2 cellular contexts compared by ENCODE assay signal in the genomic region with DNA sequence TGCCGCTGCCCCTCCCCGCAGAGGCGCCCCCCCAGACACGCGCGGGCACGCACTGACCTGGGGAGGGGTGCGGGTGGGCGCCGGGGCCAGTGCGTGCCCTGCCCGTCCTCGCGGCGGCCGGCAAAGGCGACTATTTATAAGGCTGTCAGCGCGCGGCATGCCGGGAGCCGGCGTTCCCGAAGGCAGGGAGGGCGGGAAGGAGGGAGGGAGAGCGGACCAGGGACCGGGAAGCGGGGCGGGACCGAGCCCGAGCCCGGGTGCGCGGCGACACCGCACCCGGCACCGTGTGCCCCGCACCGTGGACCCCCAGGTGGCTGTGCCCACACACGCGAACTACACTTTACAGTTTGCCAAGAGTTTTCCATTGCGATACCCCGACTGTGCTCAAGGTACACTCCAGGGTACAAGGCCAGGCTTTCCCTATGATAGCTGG.
TF ChIP-seq lines count a peak whose summit lies in the region.

A gene with protein sequence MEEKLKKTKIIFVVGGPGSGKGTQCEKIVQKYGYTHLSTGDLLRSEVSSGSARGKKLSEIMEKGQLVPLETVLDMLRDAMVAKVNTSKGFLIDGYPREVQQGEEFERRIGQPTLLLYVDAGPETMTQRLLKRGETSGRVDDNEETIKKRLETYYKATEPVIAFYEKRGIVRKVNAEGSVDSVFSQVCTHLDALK (minus strand): TSS at position 110 of the 433 bp plus-strand sequence. CDS start 3,058 bp downstream, outside the sequence.

TF ChIP-seq in HEK293, 187 proteins besides CTCF, POLR2A, EP300 and RAD21 (continued from another document and continues in another):
- TF ChIP-seq ZSCAN30 (tag by site-specific recombination; IDR thresholded peaks at IDR 0.05) (no peak), ZNF529 (tag by site-specific recombination; IDR thresholded peaks at IDR 0.05; ENCODE audit: insufficient replicate concordance) (no peak), ZNF670 (tag by site-specific recombination; IDR thresholded peaks at IDR 0.05; ENCODE audit: low read depth) (no peak), ZNF350 (tag by site-specific recombination; IDR thresholded peaks at IDR 0.05) (no peak), ZNF561 (tag by site-specific recombination; IDR thresholded peaks at IDR 0.05; ENCODE audit: borderline replicate concordance) (no peak), BCL11B (tag by site-specific recombination; IDR thresholded peaks at IDR 0.05; ENCODE audit: low read depth) (no peak), SP3 (tag by site-specific recombination; IDR thresholded peaks at IDR 0.05) (peak; percentile 64), ZNF596 (tag by site-specific recombination; IDR thresholded peaks at IDR 0.05) (no peak), PRDM1 (tag by site-specific recombination; IDR thresholded peaks at IDR 0.05) (no peak), EGR2 (tag by site-specific recombination; IDR thresholded peaks at IDR 0.05; ENCODE audit: low read depth) (no peak), ZFP3 (tag by site-specific recombination; IDR thresholded peaks at IDR 0.05; ENCODE audit: low read depth) (no peak), ZNF792 (tag by site-specific recombination; IDR thresholded peaks at IDR 0.05) (no peak), ZNF404 (tag by site-specific recombination; IDR thresholded peaks at IDR 0.05) (no peak), BCL11A (tag by site-specific recombination; IDR thresholded peaks at IDR 0.05; ENCODE audit: low read depth) (no peak), ZNF354C (tag by site-specific recombination; IDR thresholded peaks at IDR 0.05; ENCODE audit: borderline replicate concordance, low read depth) (no peak), SALL2 (tag by site-specific recombination; IDR thresholded peaks at IDR 0.05; ENCODE audit: borderline replicate concordance) (no peak), ZNF174 (tag by site-specific recombination; IDR thresholded peaks at IDR 0.05) (no peak), ZIC2 (tag by site-specific recombination; IDR thresholded peaks at IDR 0.05) (no peak), ZNF548 (tag by site-specific recombination; IDR thresholded peaks at IDR 0.05) (no peak), ZNF132 (tag by site-specific recombination; IDR thresholded peaks at IDR 0.05; ENCODE audit: borderline replicate concordance) (no peak), ZBTB1 (tag by site-specific recombination; IDR thresholded peaks at IDR 0.05) (0 out of 2 replicates have a peak, but pooled peaks have one; percentile 83), ZNF221 (tag by site-specific recombination; IDR thresholded peaks at IDR 0.05; ENCODE audit: borderline replicate concordance) (no peak), ZFHX2 (tag by site-specific recombination; conservative IDR thresholded peaks at IDR 0.05) (no peak)
- TF ChIP-seq, protein P1, sequence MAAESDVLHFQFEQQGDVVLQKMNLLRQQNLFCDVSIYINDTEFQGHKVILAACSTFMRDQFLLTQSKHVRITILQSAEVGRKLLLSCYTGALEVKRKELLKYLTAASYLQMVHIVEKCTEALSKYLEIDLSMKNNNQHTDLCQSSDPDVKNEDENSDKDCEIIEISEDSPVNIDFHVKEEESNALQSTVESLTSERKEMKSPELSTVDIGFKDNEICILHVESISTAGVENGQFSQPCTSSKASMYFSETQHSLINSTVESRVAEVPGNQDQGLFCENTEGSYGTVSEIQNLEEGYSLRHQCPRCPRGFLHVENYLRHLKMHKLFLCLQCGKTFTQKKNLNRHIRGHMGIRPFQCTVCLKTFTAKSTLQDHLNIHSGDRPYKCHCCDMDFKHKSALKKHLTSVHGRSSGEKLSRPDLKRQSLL (tag by site-specific recombination; IDR thresholded peaks at IDR 0.05) = no peak
- TF ChIP-seq, protein P2, sequence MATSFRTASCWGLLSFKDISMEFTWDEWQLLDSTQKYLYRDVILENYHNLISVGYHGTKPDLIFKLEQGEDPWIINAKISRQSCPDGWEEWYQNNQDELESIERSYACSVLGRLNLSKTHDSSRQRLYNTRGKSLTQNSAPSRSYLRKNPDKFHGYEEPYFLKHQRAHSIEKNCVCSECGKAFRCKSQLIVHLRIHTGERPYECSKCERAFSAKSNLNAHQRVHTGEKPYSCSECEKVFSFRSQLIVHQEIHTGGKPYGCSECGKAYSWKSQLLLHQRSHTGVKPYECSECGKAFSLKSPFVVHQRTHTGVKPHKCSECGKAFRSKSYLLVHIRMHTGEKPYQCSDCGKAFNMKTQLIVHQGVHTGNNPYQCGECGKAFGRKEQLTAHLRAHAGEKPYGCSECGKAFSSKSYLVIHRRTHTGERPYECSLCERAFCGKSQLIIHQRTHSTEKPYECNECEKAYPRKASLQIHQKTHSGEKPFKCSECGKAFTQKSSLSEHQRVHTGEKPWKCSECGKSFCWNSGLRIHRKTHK (tag by site-specific recombination; IDR thresholded peaks at IDR 0.05) = no peak
- TF ChIP-seq, protein P3, sequence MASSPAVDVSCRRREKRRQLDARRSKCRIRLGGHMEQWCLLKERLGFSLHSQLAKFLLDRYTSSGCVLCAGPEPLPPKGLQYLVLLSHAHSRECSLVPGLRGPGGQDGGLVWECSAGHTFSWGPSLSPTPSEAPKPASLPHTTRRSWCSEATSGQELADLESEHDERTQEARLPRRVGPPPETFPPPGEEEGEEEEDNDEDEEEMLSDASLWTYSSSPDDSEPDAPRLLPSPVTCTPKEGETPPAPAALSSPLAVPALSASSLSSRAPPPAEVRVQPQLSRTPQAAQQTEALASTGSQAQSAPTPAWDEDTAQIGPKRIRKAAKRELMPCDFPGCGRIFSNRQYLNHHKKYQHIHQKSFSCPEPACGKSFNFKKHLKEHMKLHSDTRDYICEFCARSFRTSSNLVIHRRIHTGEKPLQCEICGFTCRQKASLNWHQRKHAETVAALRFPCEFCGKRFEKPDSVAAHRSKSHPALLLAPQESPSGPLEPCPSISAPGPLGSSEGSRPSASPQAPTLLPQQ (tag by site-specific recombination; IDR thresholded peaks at IDR 0.05) = no peak
- TF ChIP-seq, protein P4, sequence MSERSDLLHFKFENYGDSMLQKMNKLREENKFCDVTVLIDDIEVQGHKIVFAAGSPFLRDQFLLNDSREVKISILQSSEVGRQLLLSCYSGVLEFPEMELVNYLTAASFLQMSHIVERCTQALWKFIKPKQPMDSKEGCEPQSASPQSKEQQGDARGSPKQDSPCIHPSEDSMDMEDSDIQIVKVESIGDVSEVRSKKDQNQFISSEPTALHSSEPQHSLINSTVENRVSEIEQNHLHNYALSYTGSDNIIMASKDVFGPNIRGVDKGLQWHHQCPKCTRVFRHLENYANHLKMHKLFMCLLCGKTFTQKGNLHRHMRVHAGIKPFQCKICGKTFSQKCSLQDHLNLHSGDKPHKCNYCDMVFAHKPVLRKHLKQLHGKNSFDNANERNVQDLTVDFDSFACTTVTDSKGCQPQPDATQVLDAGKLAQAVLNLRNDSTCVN (tag by site-specific recombination; optimal IDR thresholded peaks at IDR 0.05) = peak; percentile 88

TF ChIP-seq in H1, 55 proteins besides CTCF, POLR2A, EP300 and RAD21 (continued from another document):
- TF ChIP-seq, protein P5, sequence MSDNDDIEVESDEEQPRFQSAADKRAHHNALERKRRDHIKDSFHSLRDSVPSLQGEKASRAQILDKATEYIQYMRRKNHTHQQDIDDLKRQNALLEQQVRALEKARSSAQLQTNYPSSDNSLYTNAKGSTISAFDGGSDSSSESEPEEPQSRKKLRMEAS (IDR thresholded peaks at IDR 0.05) = 0 out of 2 replicates have a peak, but pooled peaks have one; percentile 22
- TF ChIP-seq POU5F1 (IDR thresholded peaks at IDR 0.05; ENCODE audit: low read depth, low read length) (no peak), SIN3A (conservative IDR thresholded peaks at IDR 0.05 in 1 of 2, IDR thresholded peaks at IDR 0.05 in 1 of 2; ENCODE audit: low read depth in 1 of 2, low read length in 2 of 2) (no peak), CHD2 (IDR thresholded peaks at IDR 0.05; ENCODE audit: low read length) (no peak), ASH2L (IDR thresholded peaks at IDR 0.05; ENCODE audit: low read length) (peak; percentile 71), KDM5A (IDR thresholded peaks at IDR 0.05; ENCODE audit: low read length) (no peak), SP4 (IDR thresholded peaks at IDR 0.05; ENCODE audit: low read length) (no peak), YY1 (IDR thresholded peaks at IDR 0.05; ENCODE audit: low read depth, low read length) (no peak), SUZ12 (IDR thresholded peaks at IDR 0.05; ENCODE audit: low read length) (no peak), BACH1 (IDR thresholded peaks at IDR 0.05; ENCODE audit: low read length) (no peak), SP2 (IDR thresholded peaks at IDR 0.05; ENCODE audit: low read length) (no peak), HDAC6 (IDR thresholded peaks at IDR 0.05; ENCODE audit: low read depth, low read length) (no peak), SIX5 (IDR thresholded peaks at IDR 0.05; ENCODE audit: low read depth, low read length) (no peak), KDM1A (IDR thresholded peaks at IDR 0.05; ENCODE audit: borderline replicate concordance, low read length) (no peak)
- TF ChIP-seq, protein P6, sequence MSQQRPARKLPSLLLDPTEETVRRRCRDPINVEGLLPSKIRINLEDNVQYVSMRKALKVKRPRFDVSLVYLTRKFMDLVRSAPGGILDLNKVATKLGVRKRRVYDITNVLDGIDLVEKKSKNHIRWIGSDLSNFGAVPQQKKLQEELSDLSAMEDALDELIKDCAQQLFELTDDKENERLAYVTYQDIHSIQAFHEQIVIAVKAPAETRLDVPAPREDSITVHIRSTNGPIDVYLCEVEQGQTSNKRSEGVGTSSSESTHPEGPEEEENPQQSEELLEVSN (IDR thresholded peaks at IDR 0.05) = 0 out of 2 replicates have a peak, but pooled peaks have one; percentile 38
TF ChIP-seq in H1: peak in this region for 6.
